Comparison of ENCODE assay signal across 12 cellular contexts in the genomic region with DNA sequence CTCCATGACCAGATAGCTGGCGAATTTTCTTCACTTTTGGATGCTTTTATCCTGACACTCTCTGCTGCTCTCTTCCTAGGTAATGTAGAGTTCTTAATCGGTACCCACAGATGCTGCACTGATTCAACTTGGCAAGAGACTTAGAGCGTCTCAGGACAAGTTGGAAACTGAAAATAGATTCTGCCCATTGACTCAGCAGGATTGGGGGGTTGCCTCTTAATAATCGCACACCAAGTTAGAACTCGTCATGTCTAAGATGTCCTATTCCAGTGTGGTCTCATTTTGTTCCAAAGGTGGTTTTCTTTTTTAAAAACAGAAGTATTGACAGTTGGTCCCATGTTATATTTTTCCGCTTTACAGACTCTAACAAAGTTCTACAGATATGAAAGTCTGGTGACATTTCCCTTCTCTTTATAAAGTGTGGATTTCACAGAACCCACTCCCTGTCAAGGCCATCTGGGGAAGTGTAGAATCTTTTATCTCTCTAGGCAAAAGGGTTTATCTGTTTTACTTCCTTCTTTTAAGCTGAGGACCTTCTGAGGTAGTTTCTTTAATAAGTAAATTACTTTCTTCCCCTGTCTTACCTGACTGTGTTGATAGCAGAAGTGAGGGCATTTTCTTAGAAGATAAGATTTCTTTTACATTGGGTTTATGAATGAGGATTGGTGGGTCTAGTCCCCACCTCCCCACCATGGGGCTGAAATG. TPM values are rescaled to one million over a fixed set of nuclear protein-coding genes. Genes with fewer than 3 reads are reported as not detected.
A peak's percentile ranks its signal among the peaks of the same experiment; 100 is the strongest.
DNase-seq lines count a peak whose midpoint lies in the region; ATAC-seq, FAIRE-seq and TF ChIP-seq lines count a peak whose summit lies in the region.
"Had no signal": no experiment of that assay in that cellular context is flagged by ENCODE, and none has a peak within 500 bp of the region (broad histone marks: within the 10 kb centered on the region; RNA-seq: fewer than 3 reads in every experiment).

No MANE protein-coding gene starts in this region.

- no peaks in the 10 kb centered on the region for H3K36me3 ChIP-seq in BLaER1 treated with 17β-estradiol and CSF1 and Interleukin-3, amounts not matched to agents 10 nM and 100 nM
- no peaks in the 10 kb centered on the region for H3K36me3 ChIP-seq in brain microvascular endothelial cell (replicated peaks)
- H3K36me3 ChIP-seq: WERI-Rb-1 had no signal

- H3K36me3 Mint-ChIP-seq in T-helper 2 cell treated with Interferon-gamma antibody and Interleukin-4, amounts not matched to agents 5 μg/mL and 100 μg/mL, for 36 hours (ENCODE audit: low read depth): no peaks in the 10 kb centered on the region

- 0 out of 22 replicates have a peak, but pooled peaks cover 0 to 8% (median 0%) of the 10 kb centered on the region in 11 experiments for H3K9me3 ChIP-seq in BLaER1 treated with 17β-estradiol and CSF1 and Interleukin-3, amounts not matched to agents 10 nM and 100 nM (replicated peaks in 1 of 11)

- no peaks in the 10 kb centered on the region for H3K27me3 ChIP-seq in BLaER1 treated with 17β-estradiol and CSF1 and Interleukin-3, amounts not matched to agents 10 nM and 100 nM
- no peaks in the 10 kb centered on the region for H3K27me3 ChIP-seq in foreskin keratinocyte
- no peaks in the 10 kb centered on the region for H3K27me3 ChIP-seq in brain microvascular endothelial cell (replicated peaks)

- H3K27ac ChIP-seq in BLaER1 treated with 17β-estradiol and CSF1 and Interleukin-3, amounts not matched to agents 10 nM and 100 nM: peak overlapping the region in 5 of 11 experiments; percentile 0 to 41 (median 12); a peak in 5 of 22 replicates
- H3K27ac ChIP-seq in foreskin keratinocyte (no peak overlapping the region), brain microvascular endothelial cell (no peak overlapping the region)
- H3K27ac ChIP-seq: WERI-Rb-1 had no signal

- peak overlapping the region; percentile 65 to 93 (median 78) for H3K4me2 ChIP-seq in BLaER1 treated with 17β-estradiol and CSF1 and Interleukin-3, amounts not matched to agents 10 nM and 100 nM

- H3K9me3 Mint-ChIP-seq in T-helper 2 cell treated with Interferon-gamma antibody and Interleukin-4, amounts not matched to agents 5 μg/mL and 100 μg/mL, for 36 hours: no peaks in the 10 kb centered on the region

- peaks cover 54% of the 10 kb centered on the region for H3K4me1 Mint-ChIP-seq in T-helper 2 cell treated with Interferon-gamma antibody and Interleukin-4, amounts not matched to agents 5 μg/mL and 100 μg/mL, for 36 hours (ENCODE audit: low read depth)

- FAIRE-seq in GM19239 (lab: Jason Lieb, UNC): peak; percentile 60
- FAIRE-seq: RCC 7860 had no signal

- H3K4me1 ChIP-seq in BLaER1 treated with 17β-estradiol and CSF1 and Interleukin-3, amounts not matched to agents 10 nM and 100 nM: peaks cover 41 to 61% (median 50%) of the 10 kb centered on the region in 10 experiments
- peaks cover 15% of the 10 kb centered on the region for H3K4me1 ChIP-seq in foreskin keratinocyte

- peak overlapping the region; percentile 9 for H3K4me3 Mint-ChIP-seq in T-helper 2 cell treated with Interferon-gamma antibody and Interleukin-4, amounts not matched to agents 5 μg/mL and 100 μg/mL, for 36 hours

- H3K27me3 Mint-ChIP-seq in T-helper 2 cell treated with Interferon-gamma antibody and Interleukin-4, amounts not matched to agents 5 μg/mL and 100 μg/mL, for 36 hours (ENCODE audit: low read depth): no peaks in the 10 kb centered on the region

- no peak for TF ChIP-seq CTCF in foreskin keratinocyte (conservative IDR thresholded peaks at IDR 0.05)
- TF ChIP-seq CTCF in brain microvascular endothelial cell (IDR thresholded peaks at IDR 0.05; ENCODE audit: low read depth, low read length, missing control alignments): no peak

- 0 out of 22 replicates have a peak, but pooled peaks cover 0 to 1% (median 0%) of the 10 kb centered on the region in 11 experiments for H4K20me1 ChIP-seq in BLaER1 treated with 17β-estradiol and CSF1 and Interleukin-3, amounts not matched to agents 10 nM and 100 nM

- DNase-seq in GM19239 (ENCODE audit: insufficient read length, low spot score) (no peak), foreskin keratinocyte (peak; percentile 77 to 83), NCI-H1694 (lab: John Stamatoyannopoulos, UW) (no peak), SIG-M5 treated with dmso at 0.1 percent for 504 hours (lab: John Stamatoyannopoulos, UW; ENCODE audit: unreplicated experiment) (no peak), brain microvascular endothelial cell (no peak), HK-2 (ENCODE audit: unreplicated experiment) (no peak)
- peak; percentile 47 for DNase-seq in T-helper 2 cell treated with Interferon-gamma antibody and Interleukin-4, amounts not matched to agents 5 μg/mL and 100 μg/mL, for 36 hours (ENCODE audit: low spot score)
- DNase-seq: NCI-H2029 treated with DMSO at 0.1 percent for 48 hours; stimulated activated naive CD4-positive, alpha-beta T cell treated with Interleukin-2 at 50 U/mL for 16 hours; WERI-Rb-1 had no signal

- H3K9ac ChIP-seq in BLaER1 treated with 17β-estradiol and CSF1 and Interleukin-3, amounts not matched to agents 10 nM and 100 nM: no peak overlapping the region

- no peak overlapping the region for H3K4me3 ChIP-seq in BLaER1 treated with 17β-estradiol and CSF1 and Interleukin-3, amounts not matched to agents 10 nM and 100 nM
- H3K4me3 ChIP-seq in brain microvascular endothelial cell (ENCODE audit: low read depth, low read length): no peak overlapping the region

- peak overlapping the region; percentile 75 for H3K27ac Mint-ChIP-seq in T-helper 2 cell treated with Interferon-gamma antibody and Interleukin-4, amounts not matched to agents 5 μg/mL and 100 μg/mL, for 36 hours

- in situ Hi-C loops in brain microvascular endothelial cell (cut with HindIII; ENCODE audit: low pct_ligation_motif_present, low sequenced_read_pairs): no loop called here

- ATAC-seq in foreskin keratinocyte: peak; percentile 89

RNA-seq across cellular contexts. Expression of a gene that starts 12.1 kb away (rescaled TPM):
- 9.9 and 12.3 TPM in 2 replicates for total RNA-seq in foreskin keratinocyte
- 6.1 and 8.3 TPM in 2 replicates for polyA plus RNA-seq in foreskin keratinocyte

Comparison
In these comparisons a context has a peak if more than half of its experiments do, and no peak if none do; other contexts are left out.
1. DNase-seq: peak in T-helper 2 cell treated with Interferon-gamma antibody and Interleukin-4, amounts not matched to agents 5 μg/mL and 100 μg/mL, for 36 hours (single experiment) and foreskin keratinocyte (2 of 2); none in GM19239 (single experiment), NCI-H1694 (single experiment), SIG-M5 treated with dmso at 0.1 percent for 504 hours (single experiment), brain microvascular endothelial cell (single experiment) and HK-2 (single experiment).